Comparison of ENCODE assay signal across 26 cellular contexts in the genomic region with DNA sequence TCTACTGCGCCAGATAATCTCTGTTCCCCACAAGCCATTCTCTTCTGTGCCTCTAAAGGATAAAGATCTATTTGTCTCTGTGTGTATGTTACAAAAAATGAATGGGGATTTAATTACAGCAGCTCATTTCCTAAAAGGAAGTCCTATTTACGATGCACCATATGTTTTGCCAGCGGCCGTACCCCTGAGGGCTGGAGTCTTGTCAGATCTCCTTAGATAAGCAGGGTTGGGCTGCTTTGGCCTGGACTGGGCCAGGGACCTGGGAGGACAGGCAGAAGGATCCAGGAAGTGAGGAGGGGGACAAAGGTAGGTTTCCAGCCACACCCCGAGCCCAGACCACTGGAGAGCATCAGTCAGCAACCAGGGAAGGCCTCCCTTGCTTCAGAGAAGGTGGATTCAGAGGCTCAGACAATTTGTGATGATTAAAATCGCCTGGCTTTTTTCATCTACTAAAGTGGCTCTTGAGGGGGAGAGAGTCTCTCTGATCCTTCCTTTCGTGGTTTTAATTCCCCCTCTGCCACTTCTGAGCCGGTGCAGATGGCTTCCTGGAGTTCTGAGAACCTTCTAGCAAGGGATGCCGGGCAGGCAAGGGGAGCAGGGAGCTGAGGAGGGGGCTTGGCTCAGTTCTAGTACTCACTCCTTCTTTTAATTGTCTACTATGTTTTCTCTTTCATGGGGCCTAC. TPM values are rescaled to one million over a fixed set of nuclear protein-coding genes. Genes with fewer than 3 reads are reported as not detected.
DNase-seq lines count a peak whose midpoint lies in the region; ATAC-seq, FAIRE-seq and TF ChIP-seq lines count a peak whose summit lies in the region.
"Had no signal": no experiment of that assay in that cellular context is flagged by ENCODE, and none has a peak within 500 bp of the region (broad histone marks: within the 10 kb centered on the region; RNA-seq: fewer than 3 reads in every experiment).

No MANE protein-coding gene starts in this region.

- no peaks in the 10 kb centered on the region for H3K9me3 ChIP-seq in CD8-positive, alpha-beta T cell (ENCODE audit: low read length)
- H3K9me3 ChIP-seq in SK-N-MC (ENCODE audit: low read depth, low read length) (no peaks in the 10 kb centered on the region), small intestine (ENCODE audit: control insufficient read depth, low read depth) (no peaks in the 10 kb centered on the region)
- H3K9me3 ChIP-seq: gastrocnemius medialis, thoracic aorta had no signal

- no peaks in the 10 kb centered on the region for H3K36me3 ChIP-seq in CD8-positive, alpha-beta T cell (ENCODE audit: insufficient read depth, low read length)
- H3K36me3 ChIP-seq in SK-N-MC (ENCODE audit: insufficient read depth, low read length): no peaks in the 10 kb centered on the region
- no peaks in the 10 kb centered on the region for H3K36me3 ChIP-seq in small intestine (ENCODE audit: control insufficient read depth in 2 of 2, insufficient read depth in 2 of 2, low read length in 2 of 2)
- H3K36me3 ChIP-seq: gastrocnemius medialis, thoracic aorta had no signal

- TF ChIP-seq CTCF in CD8-positive, alpha-beta T cell (IDR thresholded peaks at IDR 0.05): no peak

- peaks cover 11% of the 10 kb centered on the region for H3K4me1 Mint-ChIP-seq in CD8-positive, alpha-beta T cell (ENCODE audit: low read depth)
- peaks cover 5 to 13% (median 11%) of the 10 kb centered on the region in 4 donors for H3K4me1 Mint-ChIP-seq in naive thymus-derived CD8-positive, alpha-beta T cell
- H3K4me1 Mint-ChIP-seq: stimulated activated memory B cell treated with anti-CD40 and anti-IgM and Interleukin-4, amounts not matched to agents 10 μg/mL and 1 μg/mL and 100 μg/mL, for 72 hours; T-helper 17 cell had no signal

- H3K36me3 Mint-ChIP-seq in CD8-positive, alpha-beta T cell: no peaks in the 10 kb centered on the region
- no peaks in the 10 kb centered on the region for H3K36me3 Mint-ChIP-seq in naive thymus-derived CD8-positive, alpha-beta T cell
- H3K36me3 Mint-ChIP-seq: activated naive CD4-positive, alpha-beta T cell treated with anti-CD3 and anti-CD28 coated beads, Interleukin-2, amount 10 ng/mL, durations not matched to agents 7 days and 5 days; stimulated activated memory B cell treated with anti-CD40 and anti-IgM and Interleukin-4, amounts not matched to agents 10 μg/mL and 1 μg/mL and 100 μg/mL, for 72 hours had no signal

- no peak overlapping the region for H3K27ac ChIP-seq in CD8-positive, alpha-beta T cell (ENCODE audit: low read depth, low read length)
- H3K27ac ChIP-seq in SK-N-MC (peak overlapping the region; percentile 33; the same call in 1 of the 2 replicates), small intestine (ENCODE audit: low read depth in 1 of 2, low read length in 1 of 2) (no peak overlapping the region)
- H3K27ac ChIP-seq: gastrocnemius medialis, thoracic aorta had no signal

- in situ Hi-C loops in G401 (cut with HindIII; ENCODE audit: low sequenced_read_pairs): no loop called here

- CTCF ChIA-PET in CD8-positive, alpha-beta T cell (lab: Charles Lee): no interaction called here

- 50 to 62% (median 60%) methylated on average over 9 of the region's 9 CpGs for WGBS in small intestine, 3 donors

- H3K27me3 ChIP-seq in CD8-positive, alpha-beta T cell (ENCODE audit: insufficient read depth, low read length): no peaks in the 10 kb centered on the region
- H3K27me3 ChIP-seq in small intestine (ENCODE audit: control insufficient read depth in 2 of 2, insufficient read depth in 2 of 2, low read length in 2 of 2): no peaks in the 10 kb centered on the region
- H3K27me3 ChIP-seq: gastrocnemius medialis had no signal

- no peaks in the 10 kb centered on the region for H3K9me3 Mint-ChIP-seq in CD8-positive, alpha-beta T cell
- peaks cover 0 to 2% (median 0%) of the 10 kb centered on the region in 9 donors for H3K9me3 Mint-ChIP-seq in naive thymus-derived CD8-positive, alpha-beta T cell
- H3K9me3 Mint-ChIP-seq: activated CD8-positive, alpha-beta T cell treated with anti-CD3 and anti-CD28 coated beads for 36 hours; activated naive CD4-positive, alpha-beta T cell treated with anti-CD3 and anti-CD28 coated beads, Interleukin-2, amount 10 ng/mL, durations not matched to agents 7 days and 5 days; activated T-cell treated with anti-CD3 and anti-CD28 coated beads, Interleukin-2, amount 50 U/mL, for 24 hours; stimulated activated memory B cell treated with anti-CD40 and anti-IgM and Interleukin-4, amounts not matched to agents 10 μg/mL and 1 μg/mL and 100 μg/mL, for 72 hours had no signal

- POLR2A ChIA-PET in CD8-positive, alpha-beta T cell (lab: Charles Lee): no interaction called here
- POLR2A ChIA-PET in naive thymus-derived CD8-positive, alpha-beta T cell (lab: Charles Lee): no interaction called here

- ATAC-seq in CD8-positive, alpha-beta T cell: no peak
- no peak for ATAC-seq in naive thymus-derived CD8-positive, alpha-beta T cell
- ATAC-seq: activated CD8-positive, alpha-beta T cell treated with anti-CD3 and anti-CD28 coated beads for 36 hours; gastrocnemius medialis; stimulated activated memory B cell treated with anti-CD40 and anti-IgM and Interleukin-4, amounts not matched to agents 10 μg/mL and 1 μg/mL and 100 μg/mL, for 72 hours; T-helper 17 cell had no signal

- intact Hi-C loops in CD8-positive, alpha-beta T cell (cut with DNase I, micrococcal nuclease): no loop called here

- no peak for DNase-seq in CD8-positive, alpha-beta T cell
- peak; percentile 35 for DNase-seq in Jurkat, Clone E6-1 (ENCODE audit: low read depth, low spot score)
- DNase-seq in SK-N-MC (ENCODE audit: low read depth, low spot score): peak; percentile 94
- DNase-seq in naive thymus-derived CD8-positive, alpha-beta T cell: no peak
- no peak for DNase-seq in NOMO-1 (lab: John Stamatoyannopoulos, UW; ENCODE audit: unreplicated experiment in 2 of 2)
- no peak for DNase-seq in stimulated activated CD4-positive, alpha-beta T cell treated with anti-CD3 and anti-CD28 coated beads, Interleukin-1b, Interleukin-23, amount 100 ng/mL, for 48 hours
- no peak for DNase-seq in G401 (ENCODE audit: low spot score)
- no peak for DNase-seq in small intestine
- DNase-seq: activated CD8-positive, alpha-beta T cell treated with anti-CD3 and anti-CD28 coated beads for 36 hours; activated naive CD4-positive, alpha-beta T cell treated with anti-CD3 and anti-CD28 coated beads, Interleukin-2, amount 10 ng/mL, durations not matched to agents 7 days and 5 days; activated T-cell treated with anti-CD3 and anti-CD28 coated beads, Interleukin-2, amount 50 U/mL, for 24 hours; anterior cingulate cortex; cerebellar nuclear complex; COR-L47; gastrocnemius medialis; IMR-90; MM.1S; NCI-H1930; NCI-H446 treated with DMSO at 0.1 percent for 48 hours; Right ventricle myocardium superior; stimulated activated CD4-positive, alpha-beta T cell treated with anti-CD3 and anti-CD28 coated beads, Interleukin-15, amount 100 ng/mL, for 24 hours; T-helper 17 cell had no signal

- peak overlapping the region; percentile 71 for H3K27ac Mint-ChIP-seq in CD8-positive, alpha-beta T cell
- H3K27ac Mint-ChIP-seq in naive thymus-derived CD8-positive, alpha-beta T cell: peak overlapping the region in 9 of 10 donors; percentile 13 to 88 (median 77)
- H3K27ac Mint-ChIP-seq: activated CD8-positive, alpha-beta T cell treated with anti-CD3 and anti-CD28 coated beads for 36 hours; activated T-cell treated with anti-CD3 and anti-CD28 coated beads, Interleukin-2, amount 50 U/mL, for 24 hours; stimulated activated memory B cell treated with anti-CD40 and anti-IgM and Interleukin-4, amounts not matched to agents 10 μg/mL and 1 μg/mL and 100 μg/mL, for 72 hours; T-helper 17 cell had no signal

- no peaks in the 10 kb centered on the region for H3K4me1 ChIP-seq in CD8-positive, alpha-beta T cell (ENCODE audit: insufficient read depth, low read length)
- no peaks in the 10 kb centered on the region for H3K4me1 ChIP-seq in small intestine (ENCODE audit: control insufficient read depth in 2 of 2, insufficient read depth in 1 of 2, low read depth in 1 of 2, low read length in 1 of 2)

- H3K27me3 Mint-ChIP-seq in CD8-positive, alpha-beta T cell (ENCODE audit: low read depth): no peaks in the 10 kb centered on the region
- H3K27me3 Mint-ChIP-seq in naive thymus-derived CD8-positive, alpha-beta T cell: no peaks in the 10 kb centered on the region
- H3K27me3 Mint-ChIP-seq: activated CD8-positive, alpha-beta T cell treated with anti-CD3 and anti-CD28 coated beads for 36 hours; activated naive CD4-positive, alpha-beta T cell treated with anti-CD3 and anti-CD28 coated beads, Interleukin-2, amount 10 ng/mL, durations not matched to agents 7 days and 5 days; activated T-cell treated with anti-CD3 and anti-CD28 coated beads, Interleukin-2, amount 50 U/mL, for 24 hours; stimulated activated memory B cell treated with anti-CD40 and anti-IgM and Interleukin-4, amounts not matched to agents 10 μg/mL and 1 μg/mL and 100 μg/mL, for 72 hours had no signal

- no peak for FAIRE-seq in small intestine (lab: Jason Lieb, UNC)
- FAIRE-seq: GM12891 had no signal

- H3K4me3 Mint-ChIP-seq in CD8-positive, alpha-beta T cell: no peak overlapping the region
- H3K4me3 Mint-ChIP-seq in naive thymus-derived CD8-positive, alpha-beta T cell: peak overlapping the region in 2 of 10 donors; percentile 39 to 57
- H3K4me3 Mint-ChIP-seq: activated CD8-positive, alpha-beta T cell treated with anti-CD3 and anti-CD28 coated beads for 36 hours; activated naive CD4-positive, alpha-beta T cell treated with anti-CD3 and anti-CD28 coated beads, Interleukin-2, amount 10 ng/mL, durations not matched to agents 7 days and 5 days; activated T-cell treated with anti-CD3 and anti-CD28 coated beads, Interleukin-2, amount 50 U/mL, for 24 hours; stimulated activated memory B cell treated with anti-CD40 and anti-IgM and Interleukin-4, amounts not matched to agents 10 μg/mL and 1 μg/mL and 100 μg/mL, for 72 hours; T-helper 17 cell had no signal

- H3K9ac ChIP-seq in SK-N-MC (ENCODE audit: insufficient read length): no peak overlapping the region

- no peak overlapping the region for H3K4me3 ChIP-seq in CD8-positive, alpha-beta T cell (ENCODE audit: low read depth, low read length)
- H3K4me3 ChIP-seq in Jurkat, Clone E6-1 (ENCODE audit: low read length): no peak overlapping the region
- H3K4me3 ChIP-seq in SK-N-MC (peak overlapping the region; percentile 48), small intestine (ENCODE audit: low read depth in 1 of 2, low read length in 2 of 2) (no peak overlapping the region)
- H3K4me3 ChIP-seq: gastrocnemius medialis, thoracic aorta had no signal

RNA-seq across cellular contexts. Expression of a gene that starts 42.1 kb away (rescaled TPM):
- total RNA-seq in CD8-positive, alpha-beta T cell: not detected
- 18.0 TPM for polyA plus RNA-seq in Jurkat, Clone E6-1 (2012; ENCODE audit: insufficient read depth, insufficient read length)
- under 1 TPM; 0.16 to 0.58 TPM for total RNA-seq in naive thymus-derived CD8-positive, alpha-beta T cell
- not detected for polyA plus RNA-seq in naive thymus-derived CD8-positive, alpha-beta T cell
- not detected in 2 replicates for total RNA-seq in G401 (2014; rRNA removed; shearing (Covaris generic))
- polyA plus RNA-seq in small intestine: 1 to 10 TPM; 1.1 to 2.5 (median 2.1) TPM
- total RNA-seq: IMR-90, OCI-LY7 had no signal
- polyA plus RNA-seq: IMR-90 had no signal

Comparison
In these comparisons a context has a peak if more than half of its experiments do, and no peak if none do; other contexts are left out.
1. DNase-seq: peak in Jurkat, Clone E6-1 (single experiment) and SK-N-MC (single experiment); none in CD8-positive, alpha-beta T cell (0 of 7), naive thymus-derived CD8-positive, alpha-beta T cell (0 of 10), NOMO-1 (0 of 2), stimulated activated CD4-positive, alpha-beta T cell treated with anti-CD3 and anti-CD28 coated beads, Interleukin-1b, Interleukin-23, amount 100 ng/mL, for 48 hours (single experiment), G401 (single experiment) and small intestine (single experiment).